ENCODE assay signal across 14 cellular contexts in genomic region chr5:68257207-68257606, GRCh38. TPM values are rescaled to one million over a fixed set of nuclear protein-coding genes. Genes with fewer than 3 reads are reported as not detected.
DNase-seq lines count a peak whose midpoint lies in the region; ATAC-seq and TF ChIP-seq lines count a peak whose summit lies in the region.
"Had no signal": no experiment of that assay in that cellular context is flagged by ENCODE, and none has a peak within 500 bp of the region (broad histone marks: within the 10 kb centered on the region; RNA-seq: fewer than 3 reads in every experiment).

No MANE protein-coding gene starts in this region.

- H3K4me3 Mint-ChIP-seq in activated naive CD8-positive, alpha-beta T cell: no peak overlapping the region

- DNase-seq in right atrium auricular region (ENCODE audit: low spot score) (no peak), cardiac septum (ENCODE audit: low spot score) (no peak), vagina (ENCODE audit: extremely low spot score in 2 of 2) (no peak), hepatocyte (ENCODE audit: low spot score) (no peak), colonic mucosa (no peak)
- DNase-seq: activated CD4-positive, CD25-positive, alpha-beta regulatory T cell; activated T-cell treated with anti-CD3 and anti-CD28 coated beads, Interleukin-2, amount 50 U/mL, for 48 hours; BE2C; kidney; stimulated activated CD4-positive, alpha-beta T cell treated with anti-CD3 and anti-CD28 coated beads, Interleukin-2, amount 100 ng/mL, for 48 hours had no signal

- H3K9me3 ChIP-seq in right atrium auricular region (no peaks in the 10 kb centered on the region), muscle layer of colon (ENCODE audit: low read length) (no peaks in the 10 kb centered on the region), vagina (no peaks in the 10 kb centered on the region), hepatocyte (ENCODE audit: low read depth) (no peaks in the 10 kb centered on the region), colonic mucosa (no peaks in the 10 kb centered on the region)
- H3K9me3 ChIP-seq: BE2C had no signal

- peaks cover 98% of the 10 kb centered on the region for H3K79me2 ChIP-seq in hepatocyte

- H3K27ac Mint-ChIP-seq in activated naive CD8-positive, alpha-beta T cell: peak overlapping the region; percentile 84

- TF ChIP-seq CTCF in right atrium auricular region (IDR thresholded peaks at IDR 0.05): no peak
- no peak for TF ChIP-seq CTCF in vagina (IDR thresholded peaks at IDR 0.05)
- no peak for TF ChIP-seq CTCF in hepatocyte (IDR thresholded peaks at IDR 0.05; ENCODE audit: poor library complexity)
- no peak for TF ChIP-seq CTCF in colonic mucosa (IDR thresholded peaks at IDR 0.05)

- H3K4me2 ChIP-seq in hepatocyte: no peak overlapping the region

- H3K4me1 Mint-ChIP-seq in activated naive CD8-positive, alpha-beta T cell (ENCODE audit: low read depth): peaks cover 94% of the 10 kb centered on the region

- intact Hi-C loops in cardiac septum (cut with DNase I) (loop anchor here (10.0 kb wide), 1 partner anchor 722 kb away; no protein-coding TSS in a partner anchor), vagina (cut with DNase I) (loop anchor here (10.0 kb wide), 2 partner anchors 612 to 1012 kb away; no protein-coding TSS in a partner anchor), colonic mucosa (cut with DNase I) (loop anchor here (10.0 kb wide), 2 partner anchors 762 to 1012 kb away; no protein-coding TSS in a partner anchor)

- no peak overlapping the region for H2AFZ ChIP-seq in hepatocyte

- no peaks in the 10 kb centered on the region for H3K9me2 ChIP-seq in hepatocyte (replicated peaks; ENCODE audit: insufficient read depth)

- H3K4me3 ChIP-seq in right atrium auricular region (no peak overlapping the region), muscle layer of colon (ENCODE audit: low read depth in 1 of 2, low read length in 2 of 2) (no peak overlapping the region), vagina (no peak overlapping the region), hepatocyte (no peak overlapping the region), colonic mucosa (no peak overlapping the region)

- H3K9me3 Mint-ChIP-seq in activated naive CD8-positive, alpha-beta T cell (ENCODE audit: low read depth): no peaks in the 10 kb centered on the region
- H3K9me3 Mint-ChIP-seq: brain had no signal

- H3K27ac ChIP-seq in right atrium auricular region: peak overlapping the region; percentile 64 to 81
- H3K27ac ChIP-seq in muscle layer of colon (ENCODE audit: low read depth, low read length): peak overlapping the region; percentile 64
- H3K27ac ChIP-seq in vagina: peak overlapping the region; percentile 72
- H3K27ac ChIP-seq in hepatocyte: no peak overlapping the region
- no peak overlapping the region for H3K27ac ChIP-seq in colonic mucosa

- TF ChIP-seq POLR2A in vagina (IDR thresholded peaks at IDR 0.05): no peak

- no peaks in the 10 kb centered on the region for H3K27me3 ChIP-seq in right atrium auricular region
- H3K27me3 ChIP-seq in muscle layer of colon (ENCODE audit: control insufficient read depth in 1 of 2, insufficient read depth in 2 of 2, low read length in 2 of 2): no peaks in the 10 kb centered on the region
- no peaks in the 10 kb centered on the region for H3K27me3 ChIP-seq in vagina
- H3K27me3 ChIP-seq in hepatocyte: no peaks in the 10 kb centered on the region
- H3K27me3 ChIP-seq in colonic mucosa: no peaks in the 10 kb centered on the region
- H3K27me3 ChIP-seq: BE2C had no signal

- peaks cover 3% of the 10 kb centered on the region for H3K36me3 Mint-ChIP-seq in activated naive CD8-positive, alpha-beta T cell
- H3K36me3 Mint-ChIP-seq: brain had no signal

- H3K27me3 Mint-ChIP-seq in activated naive CD8-positive, alpha-beta T cell: no peaks in the 10 kb centered on the region

- H3K36me3 ChIP-seq in right atrium auricular region (no peaks in the 10 kb centered on the region), muscle layer of colon (ENCODE audit: insufficient read depth, low read length) (no peaks in the 10 kb centered on the region), vagina (no peaks in the 10 kb centered on the region), hepatocyte (replicated peaks; ENCODE audit: insufficient read depth, low read depth) (no peaks in the 10 kb centered on the region), colonic mucosa (no peaks in the 10 kb centered on the region)
- H3K36me3 ChIP-seq: BE2C had no signal

- H3K9ac ChIP-seq in muscle layer of colon (ENCODE audit: low read length) (no peak overlapping the region), colonic mucosa (ENCODE audit: low read depth in 2 of 2, low read length in 2 of 2) (no peak overlapping the region)

- H4K20me1 ChIP-seq in hepatocyte (ENCODE audit: insufficient read depth, poor library complexity, severe bottlenecking): peaks cover 36% of the 10 kb centered on the region

- WGBS in hepatocyte (ENCODE audit: low lambda C conversion rate, missing lambda C conversion rate): 82% methylated on average over 3 of the region's 3 CpGs

- no peak for ATAC-seq in HG03175 (IDR thresholded peaks at IDR 0.05; ENCODE audit: unreplicated experiment)

- H3K4me1 ChIP-seq in right atrium auricular region: peaks cover 0 to 99% of the 10 kb centered on the region in 2 donors
- peaks cover 95% of the 10 kb centered on the region for H3K4me1 ChIP-seq in muscle layer of colon (ENCODE audit: insufficient read depth, low read length)
- H3K4me1 ChIP-seq in vagina: peaks cover 98% of the 10 kb centered on the region
- H3K4me1 ChIP-seq in hepatocyte (ENCODE audit: insufficient read depth): peaks cover 58% of the 10 kb centered on the region
- no peaks in the 10 kb centered on the region for H3K4me1 ChIP-seq in colonic mucosa

RNA-seq across cellular contexts. Expression of gene PIK3R1, which starts 41.7 kb away (rescaled TPM):
- total RNA-seq in right atrium auricular region (10 to 100 TPM; 87.0 to 91.1 TPM), cardiac septum (166 TPM), vagina (134 TPM), hepatocyte (86.3 and 109 TPM in 2 replicates), colonic mucosa (10 to 100 TPM; 42.9 to 58.1 TPM)
- polyA plus RNA-seq in hepatocyte: 36.4 and 38.9 TPM in 2 replicates

Comparison
In these comparisons a context has a peak if more than half of its experiments do, and no peak if none do; other contexts are left out.
1. H3K27ac ChIP-seq: peak in right atrium auricular region (2 of 2), muscle layer of colon (single experiment) and vagina (single experiment); none in hepatocyte (single experiment) and colonic mucosa (single experiment).